ENCODE assay signal across 20 cellular contexts in the genomic region with DNA sequence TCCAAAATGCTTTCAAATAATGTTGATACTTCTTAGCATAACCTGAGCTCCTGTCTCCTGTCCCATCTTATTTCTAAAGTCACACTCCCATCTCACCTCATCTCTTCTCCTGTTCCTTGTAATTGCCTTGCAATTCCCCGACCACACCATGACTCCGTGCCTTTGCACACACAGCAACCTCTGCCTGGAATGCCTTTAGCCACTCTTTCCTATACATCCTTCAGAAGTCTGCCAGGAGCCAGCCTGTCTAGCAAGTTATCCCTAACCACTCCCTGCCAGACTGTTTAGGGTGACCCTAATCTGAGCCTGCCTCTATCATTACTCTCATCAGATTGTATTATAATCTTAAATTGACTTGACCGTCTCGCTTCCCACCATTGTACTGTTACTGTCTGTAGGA.
A peak's percentile ranks its signal among the peaks of the same experiment; 100 is the strongest.
DNase-seq lines count a peak whose midpoint lies in the region; ATAC-seq and TF ChIP-seq lines count a peak whose summit lies in the region.
"Had no signal": no experiment of that assay in that cellular context is flagged by ENCODE, and none has a peak within 500 bp of the region (broad histone marks: within the 10 kb centered on the region; RNA-seq: fewer than 3 reads in every experiment).

No MANE protein-coding gene starts in this region.

- H2BK20ac ChIP-seq in IMR-90 (ENCODE audit: low read depth, low read length), result no peak overlapping the region

- H3K9ac ChIP-seq in BLaER1 (no peak overlapping the region), IMR-90 (ENCODE audit: low read depth, low read length) (no peak overlapping the region)

- peak overlapping the region; percentile 0 for H3K27ac Mint-ChIP-seq in activated naive CD8-positive, alpha-beta T cell treated with anti-CD3 and anti-CD28 coated beads for 36 hours
- H3K27ac Mint-ChIP-seq in activated naive CD8-positive, alpha-beta T cell treated with anti-CD3 and anti-CD28 coated beads, Interleukin-2, amount 50 U/mL, for 24 hours, result no peak overlapping the region
- H3K27ac Mint-ChIP-seq in activated CD4-positive, alpha-beta memory T cell treated with anti-CD3 and anti-CD28 coated beads, Interleukin-2, amount 10 ng/mL, durations not matched to agents 7 days and 5 days, result no peak overlapping the region
- H3K27ac Mint-ChIP-seq: B cell; CD4-positive, alpha-beta memory T cell; HFFc6 had no signal

- dilution Hi-C loops in IMR-90 (cut with HindIII; ENCODE audit: low sequenced_read_pairs, unreplicated experiment), result no loop called here

- no peak overlapping the region for H4K8ac ChIP-seq in IMR-90 (ENCODE audit: low read depth in 2 of 2, low read length in 2 of 2)

- H3K4me1 ChIP-seq in BLaER1, result peaks cover 64% of the 10 kb centered on the region
- H3K4me1 ChIP-seq in IMR-90 (ENCODE audit: control insufficient read depth, insufficient read depth, low read length), result no peaks in the 10 kb centered on the region
- no peaks in the 10 kb centered on the region for H3K4me1 ChIP-seq in Peyer's patch
- H3K4me1 ChIP-seq: HAP-1 had no signal

- DNase-seq in activated naive CD8-positive, alpha-beta T cell treated with anti-CD3 and anti-CD28 coated beads for 36 hours, result no peak
- no peak for DNase-seq in activated naive CD8-positive, alpha-beta T cell treated with anti-CD3 and anti-CD28 coated beads, Interleukin-2, amount 50 U/mL, for 24 hours
- DNase-seq in IMR-90 (no peak), islet precursor cell (peak; percentile 75), foreskin melanocyte (no peak), Peyer's patch (no peak)
- no peak for DNase-seq in activated CD4-positive, alpha-beta memory T cell treated with anti-CD3 and anti-CD28 coated beads, Interleukin-2, amount 10 ng/mL, durations not matched to agents 7 days and 5 days
- DNase-seq: C1 segment of cervical spinal cord; Calu3; CD4-positive, alpha-beta memory T cell; COR-L47; DMS53; DMS79 treated with DMSO at 0.1 percent for 48 hours; GF-D8; GOT3; HFFc6 had no signal

- no peak overlapping the region for H3K18ac ChIP-seq in IMR-90 (ENCODE audit: low read depth, low read length)

- no peaks in the 10 kb centered on the region for H3K9me1 ChIP-seq in IMR-90 (ENCODE audit: insufficient read depth, low read length)

- H3K36me3 Mint-ChIP-seq in activated naive CD8-positive, alpha-beta T cell treated with anti-CD3 and anti-CD28 coated beads for 36 hours, result no peaks in the 10 kb centered on the region
- no peaks in the 10 kb centered on the region for H3K36me3 Mint-ChIP-seq in activated naive CD8-positive, alpha-beta T cell treated with anti-CD3 and anti-CD28 coated beads, Interleukin-2, amount 50 U/mL, for 24 hours (ENCODE audit: low read depth)
- no peaks in the 10 kb centered on the region for H3K36me3 Mint-ChIP-seq in activated CD4-positive, alpha-beta memory T cell treated with anti-CD3 and anti-CD28 coated beads, Interleukin-2, amount 10 ng/mL, durations not matched to agents 7 days and 5 days (ENCODE audit: low read depth)
- H3K36me3 Mint-ChIP-seq: CD4-positive, alpha-beta memory T cell had no signal

- no peak for TF ChIP-seq RAD21 in IMR-90 (IDR thresholded peaks at IDR 0.05; ENCODE audit: low read length)

- POLR2A ChIA-PET in IMR-90 (lab: Charles Lee; ENCODE audit: unreplicated experiment), result no interaction called here
- POLR2A ChIA-PET in activated CD4-positive, alpha-beta memory T cell treated with anti-CD3 and anti-CD28 coated beads, Interleukin-2, amount 10 ng/mL, durations not matched to agents 7 days and 5 days (lab: Charles Lee), result no interaction called here

- no peak overlapping the region for H3K23ac ChIP-seq in IMR-90 (ENCODE audit: low read depth, low read length)

- no peak overlapping the region for H3K4ac ChIP-seq in IMR-90 (ENCODE audit: low read depth, low read length)

- no peak overlapping the region for H2BK5ac ChIP-seq in IMR-90 (ENCODE audit: low read depth, low read length, poor library complexity, severe bottlenecking)

- no TSS peak for BruUV-seq in IMR-90 (replicated peaks; lab: Mats Ljungman, UMichigan)

- no peaks in the 10 kb centered on the region for H3K9me3 Mint-ChIP-seq in activated naive CD8-positive, alpha-beta T cell treated with anti-CD3 and anti-CD28 coated beads for 36 hours
- H3K9me3 Mint-ChIP-seq in activated naive CD8-positive, alpha-beta T cell treated with anti-CD3 and anti-CD28 coated beads, Interleukin-2, amount 50 U/mL, for 24 hours, result no peaks in the 10 kb centered on the region
- H3K9me3 Mint-ChIP-seq in activated CD4-positive, alpha-beta memory T cell treated with anti-CD3 and anti-CD28 coated beads, Interleukin-2, amount 10 ng/mL, durations not matched to agents 7 days and 5 days, result no peaks in the 10 kb centered on the region
- H3K9me3 Mint-ChIP-seq: CD4-positive, alpha-beta memory T cell; HFFc6 had no signal

- H3K4me3 ChIP-seq in BLaER1, result no peak overlapping the region
- H3K4me3 ChIP-seq in IMR-90 (ENCODE audit: insufficient read depth, low read depth, low read length), result no peak overlapping the region
- H3K4me3 ChIP-seq in Peyer's patch, result no peak overlapping the region
- H3K4me3 ChIP-seq: HAP-1 had no signal

- CTCF ChIA-PET in IMR-90 (lab: Yijun Ruan, JAX), result no interaction called here
- CTCF ChIA-PET in activated CD4-positive, alpha-beta memory T cell treated with anti-CD3 and anti-CD28 coated beads, Interleukin-2, amount 10 ng/mL, durations not matched to agents 7 days and 5 days (lab: Charles Lee), result no interaction called here

- TF ChIP-seq CTCF in IMR-90 (conservative IDR thresholded peaks at IDR 0.05; ENCODE audit: low read depth, low read length), result no peak
- no peak for TF ChIP-seq CTCF in Peyer's patch (IDR thresholded peaks at IDR 0.05)

- H4K5ac ChIP-seq in IMR-90 (ENCODE audit: low read depth, low read length), result no peak overlapping the region

- TF ChIP-seq POLR2A in IMR-90 (IDR thresholded peaks at IDR 0.05; ENCODE audit: low read depth, low read length), result no peak
- TF ChIP-seq POLR2A in Peyer's patch (IDR thresholded peaks at IDR 0.05), result no peak

- in situ Hi-C loops in IMR-90 (cut with MboI; ENCODE audit: low sequenced_read_pairs), result no loop called here

- H3K9me3 ChIP-seq in BLaER1 (no peaks in the 10 kb centered on the region), IMR-90 (ENCODE audit: control insufficient read depth, insufficient read depth, low read length) (no peaks in the 10 kb centered on the region), Peyer's patch (no peaks in the 10 kb centered on the region)
- H3K9me3 ChIP-seq: HAP-1 had no signal

- no peaks in the 10 kb centered on the region for H3K79me1 ChIP-seq in IMR-90 (ENCODE audit: low read depth in 1 of 2, low read length in 2 of 2)

- no peak overlapping the region for H2AK9ac ChIP-seq in IMR-90 (replicated peaks; ENCODE audit: low read depth, low read length, poor library complexity)

- H3K27ac ChIP-seq in BLaER1 (no peak overlapping the region), IMR-90 (ENCODE audit: insufficient read depth, low read length) (no peak overlapping the region), Peyer's patch (no peak overlapping the region)
- H3K27ac ChIP-seq: 22Rv1 had no signal

- no peak overlapping the region for H2BK15ac ChIP-seq in IMR-90 (ENCODE audit: low read depth, low read length)

- H3K56ac ChIP-seq in IMR-90 (ENCODE audit: extremely low read depth, insufficient read depth, low read length), result no peak overlapping the region

- no peaks in the 10 kb centered on the region for H3K36me3 ChIP-seq in BLaER1
- H3K36me3 ChIP-seq in IMR-90 (ENCODE audit: control insufficient read depth, insufficient read depth, low read length), result no peaks in the 10 kb centered on the region
- H3K36me3 ChIP-seq in Peyer's patch, result no peaks in the 10 kb centered on the region
- H3K36me3 ChIP-seq: HAP-1 had no signal

- no peak overlapping the region for H3K14ac ChIP-seq in IMR-90 (replicated peaks; ENCODE audit: low read depth, low read length)

- peak overlapping the region; percentile 65 for H2AFZ ChIP-seq in IMR-90 (replicated peaks; ENCODE audit: low read length, poor library complexity)

- H3K27me3 ChIP-seq in BLaER1, result no peaks in the 10 kb centered on the region
- no peaks in the 10 kb centered on the region for H3K27me3 ChIP-seq in IMR-90 (ENCODE audit: control insufficient read depth, insufficient read depth, low read length)
- no peaks in the 10 kb centered on the region for H3K27me3 ChIP-seq in Peyer's patch

- WGBS in IMR-90 (ENCODE audit: extremely low coverage in 2 of 2, insufficient read length in 1 of 2), 2 experiments, result 80% methylated on average over 1 of the region's 4 CpGs; no CpG with 5 or more reads in 1 of the 2 experiments

- peaks cover 3% of the 10 kb centered on the region for H3K27me3 Mint-ChIP-seq in activated naive CD8-positive, alpha-beta T cell treated with anti-CD3 and anti-CD28 coated beads for 36 hours
- peaks cover 6% of the 10 kb centered on the region for H3K27me3 Mint-ChIP-seq in activated naive CD8-positive, alpha-beta T cell treated with anti-CD3 and anti-CD28 coated beads, Interleukin-2, amount 50 U/mL, for 24 hours
- H3K27me3 Mint-ChIP-seq in activated CD4-positive, alpha-beta memory T cell treated with anti-CD3 and anti-CD28 coated beads, Interleukin-2, amount 10 ng/mL, durations not matched to agents 7 days and 5 days, result peaks cover 7% of the 10 kb centered on the region

- no peak overlapping the region for H3K4me3 Mint-ChIP-seq in activated naive CD8-positive, alpha-beta T cell treated with anti-CD3 and anti-CD28 coated beads for 36 hours
- no peak overlapping the region for H3K4me3 Mint-ChIP-seq in activated naive CD8-positive, alpha-beta T cell treated with anti-CD3 and anti-CD28 coated beads, Interleukin-2, amount 50 U/mL, for 24 hours
- no peak overlapping the region for H3K4me3 Mint-ChIP-seq in activated CD4-positive, alpha-beta memory T cell treated with anti-CD3 and anti-CD28 coated beads, Interleukin-2, amount 10 ng/mL, durations not matched to agents 7 days and 5 days
- H3K4me3 Mint-ChIP-seq: B cell; CD4-positive, alpha-beta memory T cell; HFFc6 had no signal

- no peak overlapping the region for H2BK120ac ChIP-seq in IMR-90 (ENCODE audit: low read depth, low read length)

- H4K91ac ChIP-seq in IMR-90 (ENCODE audit: insufficient read depth, low read depth, low read length), result no peak overlapping the region

- intact Hi-C loops in IMR-90 (cut with micrococcal nuclease), result no loop called here

- no peak overlapping the region for H2AK5ac ChIP-seq in IMR-90 (ENCODE audit: low read depth, low read length)

- H4K20me1 ChIP-seq in BLaER1 (no peaks in the 10 kb centered on the region), IMR-90 (ENCODE audit: insufficient read depth, low read length) (no peaks in the 10 kb centered on the region)

- peaks cover 19% of the 10 kb centered on the region for H3K4me1 Mint-ChIP-seq in activated naive CD8-positive, alpha-beta T cell treated with anti-CD3 and anti-CD28 coated beads for 36 hours
- peaks cover 18% of the 10 kb centered on the region for H3K4me1 Mint-ChIP-seq in activated naive CD8-positive, alpha-beta T cell treated with anti-CD3 and anti-CD28 coated beads, Interleukin-2, amount 50 U/mL, for 24 hours
- H3K4me1 Mint-ChIP-seq in activated CD4-positive, alpha-beta memory T cell treated with anti-CD3 and anti-CD28 coated beads, Interleukin-2, amount 10 ng/mL, durations not matched to agents 7 days and 5 days, result no peaks in the 10 kb centered on the region
- H3K4me1 Mint-ChIP-seq: B cell had no signal

- H3K4me2 ChIP-seq in BLaER1, result peak overlapping the region; percentile 50
- H3K4me2 ChIP-seq in IMR-90 (ENCODE audit: low read depth, low read length), result no peak overlapping the region

- no peak for ATAC-seq in activated naive CD8-positive, alpha-beta T cell treated with anti-CD3 and anti-CD28 coated beads, Interleukin-2, amount 50 U/mL, for 24 hours
- ATAC-seq in IMR-90 (ENCODE audit: low read depth), result no peak
